Comparison of ENCODE assay signal across 14 cellular contexts in the genomic region with DNA sequence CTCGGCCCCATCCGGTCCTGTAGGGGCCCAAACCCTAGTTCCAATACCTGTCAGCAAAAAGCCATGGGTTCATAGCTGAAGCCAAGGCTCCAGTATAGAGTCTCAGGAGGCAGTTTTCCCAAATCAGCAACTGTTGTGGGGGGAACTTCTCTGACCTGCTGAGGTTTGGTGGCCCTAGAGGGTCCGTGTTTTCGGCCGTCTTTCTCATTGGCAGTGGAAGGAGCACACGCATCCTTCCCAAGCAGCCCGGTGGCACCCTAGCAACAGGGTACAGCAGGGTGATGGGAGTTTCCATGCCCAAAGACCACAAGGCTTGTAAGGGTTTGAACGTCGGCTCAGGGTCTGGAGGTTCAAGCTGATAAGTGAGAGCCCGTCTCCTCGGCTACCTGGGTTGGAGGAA. TPM values are rescaled to one million over a fixed set of nuclear protein-coding genes. Genes with fewer than 3 reads are reported as not detected.
DNase-seq lines count a peak whose midpoint lies in the region; ATAC-seq and TF ChIP-seq lines count a peak whose summit lies in the region.
"Had no signal": no experiment of that assay in that cellular context is flagged by ENCODE, and none has a peak within 500 bp of the region (broad histone marks: within the 10 kb centered on the region; RNA-seq: fewer than 3 reads in every experiment).

No MANE protein-coding gene starts in this region.

- H3K4me3 Mint-ChIP-seq in osteocyte (ENCODE audit: unreplicated experiment), result no peak overlapping the region

- DNase-seq in Right ventricle myocardium superior (peak; percentile 29), left ventricle myocardium superior (no peak), fibroblast of pulmonary artery (ENCODE audit: low read depth) (no peak), osteocyte (ENCODE audit: extremely low spot score, unreplicated experiment) (no peak), NCI-H748 treated with DMSO at 0.1 percent for 48 hours (lab: John Stamatoyannopoulos, UW) (no peak), mucosa of descending colon (no peak), DMS79 treated with DMSO at 0.1 percent for 48 hours (lab: John Stamatoyannopoulos, UW) (no peak)
- DNase-seq: naive B cell, NCI-H146, NCI-H69, SHP77 treated with DMSO at 0.1 percent for 48 hours had no signal

- H3K36me3 Mint-ChIP-seq in osteocyte (ENCODE audit: unreplicated experiment), result peaks cover 23% of the 10 kb centered on the region
- H3K36me3 Mint-ChIP-seq: naive B cell had no signal

- H3K4me1 ChIP-seq in mucosa of descending colon (ENCODE audit: low read depth), result peaks cover 60% of the 10 kb centered on the region

- H3K4me3 ChIP-seq in fibroblast of pulmonary artery (replicated peaks; ENCODE audit: low read depth, low read length) (peak overlapping the region; percentile 10), mucosa of descending colon (no peak overlapping the region)
- H3K4me3 ChIP-seq: BLaER1, K562 had no signal

- intact Hi-C loops in Right ventricle myocardium superior (cut with DNase I) (loop anchor here (10.0 kb wide), 3 partner anchors 124 to 664 kb away; a partner anchor contains a TSS), left ventricle myocardium superior (cut with micrococcal nuclease) (no loop called here), mucosa of descending colon (cut with DNase I, micrococcal nuclease) (loop anchor here in 1 of 2 donors (5.0 kb wide), 1 partner anchor 132 kb away; no protein-coding TSS in a partner anchor)

- H3K27ac Mint-ChIP-seq in osteocyte (ENCODE audit: unreplicated experiment), result peak overlapping the region; percentile 78
- H3K27ac Mint-ChIP-seq: naive B cell had no signal

- H3K9me3 ChIP-seq in mucosa of descending colon, result no peaks in the 10 kb centered on the region
- H3K9me3 ChIP-seq: BLaER1 had no signal

- peaks cover 1% of the 10 kb centered on the region for H3K36me3 ChIP-seq in mucosa of descending colon (ENCODE audit: low read depth)

- H3K27me3 Mint-ChIP-seq in osteocyte (ENCODE audit: unreplicated experiment), result no peaks in the 10 kb centered on the region

- no peak for ATAC-seq in Right ventricle myocardium superior (ENCODE audit: poor library complexity)
- no peak for ATAC-seq in left ventricle myocardium superior
- ATAC-seq in mucosa of descending colon, result no peak
- ATAC-seq in GM18867 (IDR thresholded peaks at IDR 0.05; ENCODE audit: unreplicated experiment), result no peak
- ATAC-seq: K562 had no signal

- TF ChIP-seq CTCF in fibroblast of pulmonary artery (IDR thresholded peaks at IDR 0.05; ENCODE audit: low read length, missing control alignments) (no peak), osteocyte (IDR thresholded peaks at IDR 0.05) (no peak), mucosa of descending colon (IDR thresholded peaks at IDR 0.05) (no peak)

- peaks cover 64% of the 10 kb centered on the region for H3K4me1 Mint-ChIP-seq in osteocyte (ENCODE audit: unreplicated experiment)

- H3K9me3 Mint-ChIP-seq in osteocyte (ENCODE audit: unreplicated experiment), result no peaks in the 10 kb centered on the region
- H3K9me3 Mint-ChIP-seq: naive B cell had no signal

RNA-seq across cellular contexts. Expression of a gene that starts 6.6 kb away (rescaled TPM):
- total RNA-seq in Right ventricle myocardium superior, result 45.7 TPM
- total RNA-seq in left ventricle myocardium superior, result 45.7 TPM
- total RNA-seq in osteocyte, result 82.6 and 83.2 TPM in 2 replicates
- 100 to 1,000 TPM; 160 to 166 (median 162) TPM for total RNA-seq in mucosa of descending colon
